In the genomic region with DNA sequence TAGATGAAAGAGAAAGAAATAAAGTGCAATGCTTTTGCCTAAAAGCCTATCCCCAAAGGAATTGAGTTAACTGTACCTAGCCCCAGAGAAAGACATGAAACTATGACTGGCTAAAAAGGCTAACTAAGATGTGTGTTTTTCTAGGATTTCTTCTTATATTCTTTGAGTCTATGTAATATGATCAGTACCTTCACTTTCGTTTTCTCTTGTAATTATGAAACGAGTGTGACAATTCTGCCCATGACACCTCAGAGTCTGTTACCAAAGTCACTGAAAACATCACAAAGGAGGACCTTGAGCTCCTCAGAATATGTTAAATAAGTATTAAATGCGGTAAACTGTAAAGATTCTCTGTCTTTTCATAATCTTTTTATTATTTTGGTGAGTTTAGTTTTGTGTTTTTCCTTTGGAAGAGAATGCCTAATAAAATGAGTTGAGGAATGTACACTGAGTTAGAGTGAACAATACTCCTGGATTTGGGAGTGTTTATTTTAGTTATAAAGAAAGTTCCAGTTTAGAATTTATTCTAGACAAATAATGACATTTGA, we compare ENCODE assay signal across 10 cellular contexts.
DNase-seq lines count a peak whose midpoint lies in the region; ATAC-seq and TF ChIP-seq lines count a peak whose summit lies in the region.
"Had no signal": no experiment of that assay in that cellular context is flagged by ENCODE, and none has a peak within 500 bp of the region (broad histone marks: within the 10 kb centered on the region; RNA-seq: fewer than 3 reads in every experiment).

No MANE protein-coding gene starts in this region.

- no peaks in the 10 kb centered on the region for H3K27me3 ChIP-seq in Loucy (ENCODE audit: insufficient read depth, low read length, poor library complexity, severe bottlenecking)
- no peaks in the 10 kb centered on the region for H3K27me3 ChIP-seq in parathyroid adenoma (ENCODE audit: control insufficient read depth, insufficient read depth, low read length)
- H3K27me3 ChIP-seq in GM23248 (replicated peaks; ENCODE audit: insufficient read depth) = no peaks in the 10 kb centered on the region
- H3K27me3 ChIP-seq: neutrophil had no signal

- peak; percentile 81 for ATAC-seq in HG02623 (IDR thresholded peaks at IDR 0.05; ENCODE audit: unreplicated experiment)

- H3K36me3 ChIP-seq in Loucy (ENCODE audit: insufficient read depth, low read length) (no peaks in the 10 kb centered on the region), parathyroid adenoma (ENCODE audit: control insufficient read depth, insufficient read depth, low read length) (no peaks in the 10 kb centered on the region), GM23248 (ENCODE audit: low read depth) (no peaks in the 10 kb centered on the region)
- H3K36me3 ChIP-seq: neutrophil had no signal

- no peak for TF ChIP-seq CTCF in Loucy (conservative IDR thresholded peaks at IDR 0.05; ENCODE audit: low read length)
- TF ChIP-seq CTCF in parathyroid adenoma (IDR thresholded peaks at IDR 0.05) = no peak

- DNase-seq in SIG-M5 treated with dmso at 0.1 percent for 504 hours (lab: John Stamatoyannopoulos, UW; ENCODE audit: unreplicated experiment) (peak; percentile 7), SIG-M5 (lab: John Stamatoyannopoulos, UW) (no peak), GM23248 (no peak), OCI-M2 (lab: John Stamatoyannopoulos, UW; ENCODE audit: unreplicated experiment) (no peak), NOMO-1 treated with DMSO at 0.1 percent for 48 hours (lab: John Stamatoyannopoulos, UW; ENCODE audit: unreplicated experiment) (no peak)
- DNase-seq: activated CD4-positive, alpha-beta T cell treated with anti-CD3 and anti-CD28 coated beads, Interleukin-2, amount 50 U/mL, for 4 hours had no signal

- H3K9ac ChIP-seq in Loucy (ENCODE audit: low read depth, low read length, poor library complexity, severe bottlenecking) = no peak overlapping the region
- H3K9ac ChIP-seq in parathyroid adenoma = no peak overlapping the region
- H3K9ac ChIP-seq in GM23248 = no peak overlapping the region

- no peaks in the 10 kb centered on the region for H3K9me2 ChIP-seq in Loucy (replicated peaks; ENCODE audit: low read depth, low read length)
- H3K9me2 ChIP-seq in GM23248 (ENCODE audit: insufficient read depth) = no peaks in the 10 kb centered on the region

- peak overlapping the region; percentile 16 for H3K4me3 ChIP-seq in Loucy (ENCODE audit: low read length, poor library complexity, severe bottlenecking)
- peak overlapping the region; percentile 5 for H3K4me3 ChIP-seq in parathyroid adenoma (ENCODE audit: low read depth, low read length)
- H3K4me3 ChIP-seq in GM23248 = no peak overlapping the region

- H3K4me2 ChIP-seq in Loucy (ENCODE audit: low read depth, low read length, poor library complexity, severe bottlenecking) (no peak overlapping the region), parathyroid adenoma (ENCODE audit: low read length) (peak overlapping the region; percentile 44), GM23248 (ENCODE audit: unreplicated experiment) (no peak overlapping the region)

- H4K20me1 ChIP-seq in Loucy (ENCODE audit: insufficient read depth, low read length, poor library complexity, severe bottlenecking) (no peaks in the 10 kb centered on the region), GM23248 (ENCODE audit: insufficient read depth) (no peaks in the 10 kb centered on the region)

- WGBS in GM23248 (ENCODE audit: low coverage in 1 of 2, low lambda C conversion rate in 2 of 2, missing lambda C conversion rate in 2 of 2), 2 experiments = 5 to 6% methylated on average over 3 of the region's 3 CpGs

- H3K79me2 ChIP-seq in Loucy (ENCODE audit: insufficient read depth, low read length) (no peaks in the 10 kb centered on the region), parathyroid adenoma (no peaks in the 10 kb centered on the region), GM23248 (ENCODE audit: insufficient read depth) (no peaks in the 10 kb centered on the region)

- H3K4me1 ChIP-seq in Loucy (ENCODE audit: insufficient read depth, low read length, poor library complexity, severe bottlenecking) = no peaks in the 10 kb centered on the region
- no peaks in the 10 kb centered on the region for H3K4me1 ChIP-seq in parathyroid adenoma
- no peaks in the 10 kb centered on the region for H3K4me1 ChIP-seq in GM23248 (ENCODE audit: insufficient read depth)

- no peak overlapping the region for H3K27ac ChIP-seq in parathyroid adenoma
- H3K27ac ChIP-seq in GM23248 = no peak overlapping the region
- H3K27ac ChIP-seq: neutrophil had no signal

- H3K9me3 ChIP-seq in Loucy (ENCODE audit: insufficient read depth, low read depth, low read length) (no peaks in the 10 kb centered on the region), parathyroid adenoma (ENCODE audit: control insufficient read depth, low read length) (no peaks in the 10 kb centered on the region), GM23248 (ENCODE audit: low read depth) (no peaks in the 10 kb centered on the region)
- H3K9me3 ChIP-seq: neutrophil had no signal

- H2AFZ ChIP-seq in Loucy (ENCODE audit: low read length) = no peak overlapping the region
- peak overlapping the region; percentile 16 for H2AFZ ChIP-seq in parathyroid adenoma
- no peak overlapping the region for H2AFZ ChIP-seq in GM23248

- H3F3A ChIP-seq in Loucy (ENCODE audit: low read depth) (no peaks in the 10 kb centered on the region), GM23248 (ENCODE audit: insufficient read depth) (no peaks in the 10 kb centered on the region)

- in situ Hi-C loops in GM23248 (cut with MboI) = no loop called here
